ENCODE assay signal across 8 cellular contexts in genomic region chr9:136546697-136547481, GRCh38. TPM values are rescaled to one million over a fixed set of nuclear protein-coding genes. Genes with fewer than 3 reads are reported as not detected.
DNase-seq lines count a peak whose midpoint lies in the region; ATAC-seq and TF ChIP-seq lines count a peak whose summit lies in the region.

No MANE protein-coding gene starts in this region.

- peak; percentile 4 for ATAC-seq in HG02642 (IDR thresholded peaks at IDR 0.05; ENCODE audit: poor library complexity, unreplicated experiment)
- peak; percentile 15 for ATAC-seq in activated naive CD8-positive, alpha-beta T cell treated with anti-CD3 and anti-CD28 coated beads, Interleukin-2, amount 10 ng/mL, durations not matched to agents 7 days and 5 days (ENCODE audit: low read depth)
- ATAC-seq in Right ventricle myocardium inferior = peak; percentile 43
- no peak for ATAC-seq in HG02610 (IDR thresholded peaks at IDR 0.05; ENCODE audit: unreplicated experiment)
- ATAC-seq in GM21423 (IDR thresholded peaks at IDR 0.05; ENCODE audit: unreplicated experiment) = no peak

- H3K27me3 Mint-ChIP-seq in Calu3 (ENCODE audit: unreplicated experiment) (no peaks in the 10 kb centered on the region), osteocyte (ENCODE audit: unreplicated experiment) (no peaks in the 10 kb centered on the region)
- H3K27me3 Mint-ChIP-seq in activated naive CD8-positive, alpha-beta T cell treated with anti-CD3 and anti-CD28 coated beads, Interleukin-2, amount 10 ng/mL, durations not matched to agents 7 days and 5 days = peaks cover 4% of the 10 kb centered on the region

- no peak for TF ChIP-seq CTCF in Calu3 (IDR thresholded peaks at IDR 0.05; ENCODE audit: unreplicated experiment)
- no peak for TF ChIP-seq CTCF in osteocyte (IDR thresholded peaks at IDR 0.05)

- intact Hi-C loops in Calu3 (cut with micrococcal nuclease; ENCODE audit: unreplicated experiment) = no loop called here
- intact Hi-C loops in Right ventricle myocardium inferior (cut with DNase I) = loop anchor here (2.0 kb wide), 1 partner anchor 18 kb away; no protein-coding TSS in a partner anchor

- peaks cover 34% of the 10 kb centered on the region for H3K36me3 Mint-ChIP-seq in Calu3 (ENCODE audit: insufficient read depth, unreplicated experiment)
- H3K36me3 Mint-ChIP-seq in activated naive CD8-positive, alpha-beta T cell treated with anti-CD3 and anti-CD28 coated beads, Interleukin-2, amount 10 ng/mL, durations not matched to agents 7 days and 5 days = peaks cover 3% of the 10 kb centered on the region
- H3K36me3 Mint-ChIP-seq in osteocyte (ENCODE audit: unreplicated experiment) = peaks cover 2% of the 10 kb centered on the region

- H3K4me1 Mint-ChIP-seq in Calu3 (ENCODE audit: low read depth, unreplicated experiment) (peaks cover 9% of the 10 kb centered on the region), osteocyte (ENCODE audit: unreplicated experiment) (peaks cover 60% of the 10 kb centered on the region)
- H3K4me1 Mint-ChIP-seq in activated naive CD8-positive, alpha-beta T cell treated with anti-CD3 and anti-CD28 coated beads, Interleukin-2, amount 10 ng/mL, durations not matched to agents 7 days and 5 days = peaks cover 13% of the 10 kb centered on the region

- H3K9me3 Mint-ChIP-seq in Calu3 (ENCODE audit: low read depth, unreplicated experiment) = no peaks in the 10 kb centered on the region
- H3K9me3 Mint-ChIP-seq in activated naive CD8-positive, alpha-beta T cell treated with anti-CD3 and anti-CD28 coated beads, Interleukin-2, amount 10 ng/mL, durations not matched to agents 7 days and 5 days = no peaks in the 10 kb centered on the region
- H3K9me3 Mint-ChIP-seq in osteocyte (ENCODE audit: unreplicated experiment) = no peaks in the 10 kb centered on the region

- BruUV-seq in Calu3 (replicated peaks; lab: Mats Ljungman, UMichigan) = no TSS peak

- DNase-seq in Calu3 (peak; percentile 44), RPMI8226 (peak; percentile 87), Right ventricle myocardium inferior (ENCODE audit: missing footprints) (peak; percentile 81), osteocyte (ENCODE audit: extremely low spot score, unreplicated experiment) (no peak)
- peak; percentile 69 for DNase-seq in activated naive CD8-positive, alpha-beta T cell treated with anti-CD3 and anti-CD28 coated beads, Interleukin-2, amount 10 ng/mL, durations not matched to agents 7 days and 5 days

- H3K4me3 Mint-ChIP-seq in Calu3 (ENCODE audit: low read depth, unreplicated experiment) (peak overlapping the region; percentile 74), osteocyte (ENCODE audit: unreplicated experiment) (peak overlapping the region; percentile 68)
- H3K4me3 Mint-ChIP-seq in activated naive CD8-positive, alpha-beta T cell treated with anti-CD3 and anti-CD28 coated beads, Interleukin-2, amount 10 ng/mL, durations not matched to agents 7 days and 5 days = peak overlapping the region; percentile 79

- POLR2A ChIA-PET in activated naive CD8-positive, alpha-beta T cell treated with anti-CD3 and anti-CD28 coated beads, Interleukin-2, amount 10 ng/mL, durations not matched to agents 7 days and 5 days (lab: Charles Lee) = interaction anchor here (0.7 to 1.5 kb wide), 3 partner anchors 8 to 181 kb away, joined by 3 to 13 read pairs (median 4); no protein-coding TSS in a partner anchor

- CTCF ChIA-PET in Calu3 (lab: Charles Lee) = interaction anchor here (0.5 kb wide), 1 partner anchor 62 kb away, joined by 3 read pairs; no protein-coding TSS in a partner anchor

- H3K27ac Mint-ChIP-seq in Calu3 (ENCODE audit: unreplicated experiment) (peak overlapping the region; percentile 77), osteocyte (ENCODE audit: unreplicated experiment) (peak overlapping the region; percentile 76)
- peak overlapping the region; percentile 83 for H3K27ac Mint-ChIP-seq in activated naive CD8-positive, alpha-beta T cell treated with anti-CD3 and anti-CD28 coated beads, Interleukin-2, amount 10 ng/mL, durations not matched to agents 7 days and 5 days

RNA-seq across cellular contexts. Expression of gene NOTCH1, which starts 1.0 kb away (rescaled TPM):
- 11.7 and 17.7 TPM in 2 replicates for total RNA-seq in Calu3 (2022)
- total RNA-seq in activated naive CD8-positive, alpha-beta T cell treated with anti-CD3 and anti-CD28 coated beads, Interleukin-2, amount 10 ng/mL, durations not matched to agents 7 days and 5 days = 10 to 100 TPM; 67.0 to 70.2 TPM
- 18.7 TPM for total RNA-seq in Right ventricle myocardium inferior
- total RNA-seq in osteocyte = 44.9 and 53.6 TPM in 2 replicates

Comparison
In these comparisons a context has a peak if more than half of its experiments do, and no peak if none do; other contexts are left out.
1. ATAC-seq: peak in HG02642 (single experiment), activated naive CD8-positive, alpha-beta T cell treated with anti-CD3 and anti-CD28 coated beads, Interleukin-2, amount 10 ng/mL, durations not matched to agents 7 days and 5 days (single experiment) and Right ventricle myocardium inferior (single experiment); none in HG02610 (single experiment) and GM21423 (single experiment).
2. Peak in every context shown above with its lines, with median percentiles within 50 percentile points of each other: H3K27ac Mint-ChIP-seq and H3K4me3 Mint-ChIP-seq.